In the genomic region with DNA sequence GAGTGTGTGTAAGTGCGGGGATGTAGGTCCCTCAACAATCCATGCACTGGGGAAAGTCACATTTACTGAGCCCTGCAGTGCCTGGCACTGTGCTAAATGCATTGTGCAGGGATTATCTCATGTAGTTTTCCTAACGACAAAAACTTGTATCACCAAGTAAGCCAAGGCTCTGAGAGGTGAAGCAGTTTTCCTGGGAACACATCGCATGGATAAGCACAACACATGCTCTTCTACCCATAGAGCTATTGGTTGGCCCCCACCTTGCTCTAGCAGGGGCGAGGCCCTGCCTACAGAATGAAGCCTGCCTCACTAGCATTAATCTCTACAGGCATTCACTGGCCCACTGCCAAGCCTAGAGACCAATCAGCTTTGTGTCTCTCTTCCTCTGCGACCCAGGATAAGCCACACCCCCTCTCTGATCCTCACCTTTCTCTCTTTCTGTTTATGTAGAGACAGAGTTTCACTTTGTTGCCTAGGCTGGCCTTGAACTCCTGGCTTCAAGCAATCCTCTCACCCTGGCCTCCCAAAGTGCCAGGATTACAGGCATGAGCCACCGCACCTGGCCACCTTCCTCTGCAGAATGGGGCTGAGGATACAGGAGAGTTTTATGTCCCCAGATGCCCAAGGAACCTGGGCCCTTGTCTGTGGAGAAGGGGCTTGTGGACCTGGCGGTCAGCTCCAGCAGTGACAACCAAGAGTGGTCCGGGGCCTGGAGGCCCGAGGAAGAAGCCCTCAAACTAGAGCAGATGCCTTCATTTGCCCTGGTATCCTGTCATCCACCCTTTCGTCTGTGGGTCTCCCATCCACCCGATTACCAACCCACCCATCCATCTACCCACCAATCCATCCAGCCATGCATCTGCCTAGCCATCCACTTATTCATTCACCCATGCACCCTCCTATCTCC, we compare ENCODE assay signal across 9 cellular contexts. TPM values are rescaled to one million over a fixed set of nuclear protein-coding genes. Genes with fewer than 3 reads are reported as not detected.
DNase-seq lines count a peak whose midpoint lies in the region; ATAC-seq and TF ChIP-seq lines count a peak whose summit lies in the region.
"Had no signal": no experiment of that assay in that cellular context is flagged by ENCODE, and none has a peak within 500 bp of the region (broad histone marks: within the 10 kb centered on the region; RNA-seq: fewer than 3 reads in every experiment).

No MANE protein-coding gene starts in this region.

- H3K27me3 Mint-ChIP-seq in activated T-cell treated with anti-CD3 and anti-CD28 coated beads, Interleukin-2, amount 50 U/mL, for 4 hours (ENCODE audit: low read depth), result no peaks in the 10 kb centered on the region

- no peak for DNase-seq in activated T-cell treated with anti-CD3 and anti-CD28 coated beads, Interleukin-2, amount 50 U/mL, for 4 hours
- no peak for DNase-seq in activated T-cell treated with anti-CD3 and anti-CD28 coated beads, Interleukin-2, amount 50 U/mL, for 48 hours
- peak; percentile 33 to 39 for DNase-seq in activated CD4-positive, alpha-beta T cell treated with anti-CD3 and anti-CD28 coated beads, Interleukin-2, amount 50 U/mL, for 48 hours
- DNase-seq in iPS-NIHi11 (ENCODE audit: low spot score) (peak; percentile 84), upper lobe of right lung (no peak), MG63 (no peak), NCI-H446 (lab: John Stamatoyannopoulos, UW) (no peak), ecto neural progenitor cell (ENCODE audit: low spot score) (no peak)

- no peaks in the 10 kb centered on the region for H3K36me3 Mint-ChIP-seq in activated T-cell treated with anti-CD3 and anti-CD28 coated beads, Interleukin-2, amount 50 U/mL, for 4 hours (ENCODE audit: insufficient read depth)

- peak; percentile 32 to 36 for ATAC-seq in activated T-cell treated with anti-CD3 and anti-CD28 coated beads, Interleukin-2, amount 50 U/mL, for 4 hours
- no peak for ATAC-seq in upper lobe of right lung

- no peaks in the 10 kb centered on the region for H3K27me3 ChIP-seq in upper lobe of right lung
- H3K27me3 ChIP-seq in MG63, result no peaks in the 10 kb centered on the region

- H3K27ac ChIP-seq in upper lobe of right lung, result peak overlapping the region; percentile 61

- H3K4me3 Mint-ChIP-seq in activated T-cell treated with anti-CD3 and anti-CD28 coated beads, Interleukin-2, amount 50 U/mL, for 4 hours, result no peak overlapping the region

- H3K4me3 ChIP-seq in upper lobe of right lung (no peak overlapping the region), MG63 (no peak overlapping the region)

- TF ChIP-seq CTCF in upper lobe of right lung (IDR thresholded peaks at IDR 0.05), result no peak

- intact Hi-C loops in upper lobe of right lung (cut with DNase I), result no loop called here

- H3K9me3 Mint-ChIP-seq in activated T-cell treated with anti-CD3 and anti-CD28 coated beads, Interleukin-2, amount 50 U/mL, for 4 hours, result no peaks in the 10 kb centered on the region

- H3K4me1 ChIP-seq in upper lobe of right lung, result peaks cover 14% of the 10 kb centered on the region

- H3K9me3 ChIP-seq in upper lobe of right lung, result no peaks in the 10 kb centered on the region
- no peaks in the 10 kb centered on the region for H3K9me3 ChIP-seq in MG63

- no peaks in the 10 kb centered on the region for H3K36me3 ChIP-seq in upper lobe of right lung
- H3K36me3 ChIP-seq in MG63, result no peaks in the 10 kb centered on the region

- H3K4me1 Mint-ChIP-seq in activated T-cell treated with anti-CD3 and anti-CD28 coated beads, Interleukin-2, amount 50 U/mL, for 4 hours (ENCODE audit: low read depth), result peaks cover 8% of the 10 kb centered on the region

RNA-seq across cellular contexts. Expression of gene CDH16, which starts 12.8 kb away (rescaled TPM):
- not detected for total RNA-seq in activated T-cell treated with anti-CD3 and anti-CD28 coated beads, Interleukin-2, amount 50 U/mL, for 4 hours
- total RNA-seq in upper lobe of right lung, result not detected
- not detected in 2 replicates for total RNA-seq in MG63 (2014; rRNA removed; shearing (Covaris generic); ENCODE audit: low replicate concordance)
- total RNA-seq: activated CD8-positive, alpha-beta memory T cell treated with anti-CD3 and anti-CD28 coated beads for 36 hours had no signal

RNA-seq across cellular contexts. Expression of gene RRAD, which starts 19.4 kb away (rescaled TPM):
- total RNA-seq in activated T-cell treated with anti-CD3 and anti-CD28 coated beads, Interleukin-2, amount 50 U/mL, for 4 hours, result under 1 TPM; 0.15 to 0.50 (median 0.38) TPM
- total RNA-seq in upper lobe of right lung, result 11.1 TPM
- 1.6 and 10.4 TPM in 2 replicates for total RNA-seq in MG63 (2014; rRNA removed; shearing (Covaris generic); ENCODE audit: low replicate concordance)

RNA-seq across cellular contexts. Expression of gene PDP2, which starts 25.6 kb away (rescaled TPM):
- total RNA-seq in activated T-cell treated with anti-CD3 and anti-CD28 coated beads, Interleukin-2, amount 50 U/mL, for 4 hours, result 10 to 100 TPM; 27.4 to 31.1 (median 28.4) TPM
- 22.4 TPM for total RNA-seq in upper lobe of right lung
- 2.5 and 6.4 TPM in 2 replicates for total RNA-seq in MG63 (2014; rRNA removed; shearing (Covaris generic); ENCODE audit: low replicate concordance)

RNA-seq across cellular contexts. Expression of gene CIAO2B, which starts 28.3 kb away (rescaled TPM):
- total RNA-seq in activated T-cell treated with anti-CD3 and anti-CD28 coated beads, Interleukin-2, amount 50 U/mL, for 4 hours, result 100 to 1,000 TPM; 201 to 220 (median 212) TPM
- 69.4 TPM for total RNA-seq in upper lobe of right lung
- 52.7 and 125 TPM in 2 replicates for total RNA-seq in MG63 (2014; rRNA removed; shearing (Covaris generic); ENCODE audit: low replicate concordance)

RNA-seq across cellular contexts. Expression of gene CES2, which starts 29.4 kb away (rescaled TPM):
- 10 to 100 TPM; 22.6 to 25.3 (median 24.3) TPM for total RNA-seq in activated T-cell treated with anti-CD3 and anti-CD28 coated beads, Interleukin-2, amount 50 U/mL, for 4 hours
- 35.8 TPM for total RNA-seq in upper lobe of right lung
- total RNA-seq in MG63 (2014; rRNA removed; shearing (Covaris generic); ENCODE audit: low replicate concordance), result 12.8 and 32.7 TPM in 2 replicates

Comparison
In these comparisons a context has a peak if more than half of its experiments do, and no peak if none do; other contexts are left out.
1. DNase-seq: peak in activated CD4-positive, alpha-beta T cell treated with anti-CD3 and anti-CD28 coated beads, Interleukin-2, amount 50 U/mL, for 48 hours (2 of 2) and iPS-NIHi11 (single experiment); none in activated T-cell treated with anti-CD3 and anti-CD28 coated beads, Interleukin-2, amount 50 U/mL, for 4 hours (single experiment), activated T-cell treated with anti-CD3 and anti-CD28 coated beads, Interleukin-2, amount 50 U/mL, for 48 hours (0 of 2), upper lobe of right lung (single experiment), MG63 (single experiment), NCI-H446 (0 of 2) and ecto neural progenitor cell (single experiment).